Comparison of ENCODE assay signal across 17 cellular contexts in the genomic region with DNA sequence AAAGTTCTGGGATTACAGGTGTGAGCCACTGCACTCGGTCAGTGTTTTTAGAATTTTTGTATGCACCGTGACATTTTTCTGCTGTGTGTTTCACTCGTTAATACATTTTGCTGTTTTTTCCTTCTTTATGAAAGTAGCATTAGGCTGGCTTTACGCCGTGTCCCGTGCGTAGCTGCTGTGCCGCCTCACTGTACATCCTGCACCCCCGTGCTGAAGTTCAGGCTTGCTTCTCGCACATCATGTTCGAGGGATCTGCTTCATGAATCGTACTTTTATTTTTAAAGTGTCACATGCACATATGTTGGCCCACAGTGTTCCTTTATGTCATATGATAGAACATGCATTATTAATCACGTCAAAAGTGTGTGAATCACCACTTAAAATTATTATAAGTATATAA.
"Had no signal": no experiment of that assay in that cellular context is flagged by ENCODE, and none has a peak within 500 bp of the region (broad histone marks: within the 10 kb centered on the region; RNA-seq: fewer than 3 reads in every experiment).

No MANE protein-coding gene starts in this region.

- H3K27me3 Mint-ChIP-seq: central memory CD8-positive, alpha-beta T cell; effector memory CD8-positive, alpha-beta T cell had no signal

- ATAC-seq: effector memory CD8-positive, alpha-beta T cell; gastroesophageal sphincter; left cardiac atrium; sciatic nerve had no signal

- H3K9me3 Mint-ChIP-seq: central memory CD8-positive, alpha-beta T cell; effector memory CD8-positive, alpha-beta T cell; naive B cell; nephron had no signal

- H3K4me1 ChIP-seq: esophagus squamous epithelium, gastroesophageal sphincter, left ventricle myocardium inferior, parathyroid adenoma, testis, tibial nerve had no signal

- FAIRE-seq: kidney had no signal

- DNase-seq: effector memory CD8-positive, alpha-beta T cell; esophagus squamous epithelium; foreskin fibroblast; head of caudate nucleus; left cardiac atrium; naive B cell; stimulated activated naive CD4-positive, alpha-beta T cell treated with Interleukin-2 at 50 U/mL for 16 hours; testis had no signal

- H3K4me3 ChIP-seq: esophagus squamous epithelium, gastroesophageal sphincter, hepatocyte, left ventricle myocardium inferior, testis, tibial nerve had no signal

- H3K9me3 ChIP-seq: esophagus squamous epithelium, gastroesophageal sphincter, left ventricle myocardium inferior, testis, tibial nerve had no signal

- H3K27ac Mint-ChIP-seq: effector memory CD8-positive, alpha-beta T cell; naive B cell; nephron had no signal

- H3K4me3 Mint-ChIP-seq: central memory CD8-positive, alpha-beta T cell; effector memory CD8-positive, alpha-beta T cell; nephron had no signal

- H3K27ac ChIP-seq: esophagus squamous epithelium, gastroesophageal sphincter, hepatocyte, left ventricle myocardium inferior, parathyroid adenoma, testis, tibial nerve had no signal

- H3K27me3 ChIP-seq: esophagus squamous epithelium, gastroesophageal sphincter, hepatocyte, testis, tibial nerve had no signal

- H3K4me1 Mint-ChIP-seq: nephron had no signal
